ENCODE assay signal across 2 cellular contexts in genomic region chr11:62542750-62543567, GRCh38.
TF ChIP-seq lines count a peak whose summit lies in the region.

No MANE protein-coding gene starts in this region.

TF ChIP-seq in HEK293, 187 proteins besides CTCF, POLR2A, EP300 and RAD21 (continues in another document):
- TF ChIP-seq, protein P1, sequence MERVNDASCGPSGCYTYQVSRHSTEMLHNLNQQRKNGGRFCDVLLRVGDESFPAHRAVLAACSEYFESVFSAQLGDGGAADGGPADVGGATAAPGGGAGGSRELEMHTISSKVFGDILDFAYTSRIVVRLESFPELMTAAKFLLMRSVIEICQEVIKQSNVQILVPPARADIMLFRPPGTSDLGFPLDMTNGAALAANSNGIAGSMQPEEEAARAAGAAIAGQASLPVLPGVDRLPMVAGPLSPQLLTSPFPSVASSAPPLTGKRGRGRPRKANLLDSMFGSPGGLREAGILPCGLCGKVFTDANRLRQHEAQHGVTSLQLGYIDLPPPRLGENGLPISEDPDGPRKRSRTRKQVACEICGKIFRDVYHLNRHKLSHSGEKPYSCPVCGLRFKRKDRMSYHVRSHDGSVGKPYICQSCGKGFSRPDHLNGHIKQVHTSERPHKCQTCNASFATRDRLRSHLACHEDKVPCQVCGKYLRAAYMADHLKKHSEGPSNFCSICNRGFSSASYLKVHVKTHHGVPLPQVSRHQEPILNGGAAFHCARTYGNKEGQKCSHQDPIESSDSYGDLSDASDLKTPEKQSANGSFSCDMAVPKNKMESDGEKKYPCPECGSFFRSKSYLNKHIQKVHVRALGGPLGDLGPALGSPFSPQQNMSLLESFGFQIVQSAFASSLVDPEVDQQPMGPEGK (tag by site-specific recombination; IDR thresholded peaks at IDR 0.05): peak; percentile 72
- peak; percentile 89 for TF ChIP-seq GLIS1 (tag by site-specific recombination; IDR thresholded peaks at IDR 0.05)
- TF ChIP-seq KLF8 (tag by site-specific recombination; IDR thresholded peaks at IDR 0.05): peak; percentile 72
- TF ChIP-seq ZNF2 (tag by site-specific recombination; IDR thresholded peaks at IDR 0.05): 0 out of 2 replicates have a peak, but pooled peaks have one; percentile 50
- TF ChIP-seq ZNF394 (tag by site-specific recombination; IDR thresholded peaks at IDR 0.05; ENCODE audit: borderline replicate concordance): peak; percentile 49; the same call in 1 of the 2 replicates
- TF ChIP-seq KLF9 (tag by site-specific recombination; IDR thresholded peaks at IDR 0.05; ENCODE audit: low read depth): peak; percentile 37; the same call in 1 of the 2 replicates
- TF ChIP-seq, protein P2, sequence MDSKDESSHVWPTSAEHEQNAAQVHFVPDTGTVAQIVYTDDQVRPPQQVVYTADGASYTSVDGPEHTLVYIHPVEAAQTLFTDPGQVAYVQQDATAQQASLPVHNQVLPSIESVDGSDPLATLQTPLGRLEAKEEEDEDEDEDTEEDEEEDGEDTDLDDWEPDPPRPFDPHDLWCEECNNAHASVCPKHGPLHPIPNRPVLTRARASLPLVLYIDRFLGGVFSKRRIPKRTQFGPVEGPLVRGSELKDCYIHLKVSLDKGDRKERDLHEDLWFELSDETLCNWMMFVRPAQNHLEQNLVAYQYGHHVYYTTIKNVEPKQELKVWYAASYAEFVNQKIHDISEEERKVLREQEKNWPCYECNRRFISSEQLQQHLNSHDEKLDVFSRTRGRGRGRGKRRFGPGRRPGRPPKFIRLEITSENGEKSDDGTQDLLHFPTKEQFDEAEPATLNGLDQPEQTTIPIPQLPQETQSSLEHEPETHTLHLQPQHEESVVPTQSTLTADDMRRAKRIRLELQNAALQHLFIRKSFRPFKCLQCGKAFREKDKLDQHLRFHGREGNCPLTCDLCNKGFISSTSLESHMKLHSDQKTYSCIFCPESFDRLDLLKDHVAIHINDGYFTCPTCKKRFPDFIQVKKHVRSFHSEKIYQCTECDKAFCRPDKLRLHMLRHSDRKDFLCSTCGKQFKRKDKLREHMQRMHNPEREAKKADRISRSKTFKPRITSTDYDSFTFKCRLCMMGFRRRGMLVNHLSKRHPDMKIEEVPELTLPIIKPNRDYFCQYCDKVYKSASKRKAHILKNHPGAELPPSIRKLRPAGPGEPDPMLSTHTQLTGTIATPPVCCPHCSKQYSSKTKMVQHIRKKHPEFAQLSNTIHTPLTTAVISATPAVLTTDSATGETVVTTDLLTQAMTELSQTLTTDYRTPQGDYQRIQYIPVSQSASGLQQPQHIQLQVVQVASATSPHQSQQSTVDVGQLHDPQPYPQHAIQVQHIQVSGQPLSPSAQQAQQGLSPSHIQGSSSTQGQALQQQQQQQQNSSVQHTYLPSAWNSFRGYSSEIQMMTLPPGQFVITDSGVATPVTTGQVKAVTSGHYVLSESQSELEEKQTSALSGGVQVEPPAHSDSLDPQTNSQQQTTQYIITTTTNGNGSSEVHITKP (tag by site-specific recombination; IDR thresholded peaks at IDR 0.05): peak; percentile 92
- peak; percentile 76 for TF ChIP-seq ZBTB17 (tag by site-specific recombination; IDR thresholded peaks at IDR 0.05)
- peak; percentile 58 for TF ChIP-seq ZNF654 (tag by site-specific recombination; IDR thresholded peaks at IDR 0.05; ENCODE audit: low read depth)
- TF ChIP-seq ZNF670 (tag by site-specific recombination; IDR thresholded peaks at IDR 0.05; ENCODE audit: low read depth): no peak
- no peak for TF ChIP-seq FEZF1 (tag by site-specific recombination; IDR thresholded peaks at IDR 0.05)
- TF ChIP-seq, protein P3, sequence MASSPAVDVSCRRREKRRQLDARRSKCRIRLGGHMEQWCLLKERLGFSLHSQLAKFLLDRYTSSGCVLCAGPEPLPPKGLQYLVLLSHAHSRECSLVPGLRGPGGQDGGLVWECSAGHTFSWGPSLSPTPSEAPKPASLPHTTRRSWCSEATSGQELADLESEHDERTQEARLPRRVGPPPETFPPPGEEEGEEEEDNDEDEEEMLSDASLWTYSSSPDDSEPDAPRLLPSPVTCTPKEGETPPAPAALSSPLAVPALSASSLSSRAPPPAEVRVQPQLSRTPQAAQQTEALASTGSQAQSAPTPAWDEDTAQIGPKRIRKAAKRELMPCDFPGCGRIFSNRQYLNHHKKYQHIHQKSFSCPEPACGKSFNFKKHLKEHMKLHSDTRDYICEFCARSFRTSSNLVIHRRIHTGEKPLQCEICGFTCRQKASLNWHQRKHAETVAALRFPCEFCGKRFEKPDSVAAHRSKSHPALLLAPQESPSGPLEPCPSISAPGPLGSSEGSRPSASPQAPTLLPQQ (tag by site-specific recombination; IDR thresholded peaks at IDR 0.05): 0 out of 2 replicates have a peak, but pooled peaks have one; percentile 32
- 0 out of 2 replicates have a peak, but pooled peaks have one; percentile 33 for TF ChIP-seq SP7 (tag by site-specific recombination; IDR thresholded peaks at IDR 0.05)
- TF ChIP-seq KLF7 (tag by site-specific recombination; IDR thresholded peaks at IDR 0.05; ENCODE audit: borderline replicate concordance): peak; percentile 80; the same call in 1 of the 2 replicates
- peak; percentile 60 for TF ChIP-seq ZNF600 (tag by site-specific recombination; IDR thresholded peaks at IDR 0.05)
- TF ChIP-seq, protein P4, sequence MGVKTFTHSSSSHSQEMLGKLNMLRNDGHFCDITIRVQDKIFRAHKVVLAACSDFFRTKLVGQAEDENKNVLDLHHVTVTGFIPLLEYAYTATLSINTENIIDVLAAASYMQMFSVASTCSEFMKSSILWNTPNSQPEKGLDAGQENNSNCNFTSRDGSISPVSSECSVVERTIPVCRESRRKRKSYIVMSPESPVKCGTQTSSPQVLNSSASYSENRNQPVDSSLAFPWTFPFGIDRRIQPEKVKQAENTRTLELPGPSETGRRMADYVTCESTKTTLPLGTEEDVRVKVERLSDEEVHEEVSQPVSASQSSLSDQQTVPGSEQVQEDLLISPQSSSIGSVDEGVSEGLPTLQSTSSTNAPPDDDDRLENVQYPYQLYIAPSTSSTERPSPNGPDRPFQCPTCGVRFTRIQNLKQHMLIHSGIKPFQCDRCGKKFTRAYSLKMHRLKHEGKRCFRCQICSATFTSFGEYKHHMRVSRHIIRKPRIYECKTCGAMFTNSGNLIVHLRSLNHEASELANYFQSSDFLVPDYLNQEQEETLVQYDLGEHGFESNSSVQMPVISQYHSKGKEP (tag by site-specific recombination; IDR thresholded peaks at IDR 0.05): 0 out of 2 replicates have a peak, but pooled peaks have one; percentile 33
- TF ChIP-seq ZNF571 (tag by site-specific recombination; IDR thresholded peaks at IDR 0.05): no peak
- TF ChIP-seq, protein P5, sequence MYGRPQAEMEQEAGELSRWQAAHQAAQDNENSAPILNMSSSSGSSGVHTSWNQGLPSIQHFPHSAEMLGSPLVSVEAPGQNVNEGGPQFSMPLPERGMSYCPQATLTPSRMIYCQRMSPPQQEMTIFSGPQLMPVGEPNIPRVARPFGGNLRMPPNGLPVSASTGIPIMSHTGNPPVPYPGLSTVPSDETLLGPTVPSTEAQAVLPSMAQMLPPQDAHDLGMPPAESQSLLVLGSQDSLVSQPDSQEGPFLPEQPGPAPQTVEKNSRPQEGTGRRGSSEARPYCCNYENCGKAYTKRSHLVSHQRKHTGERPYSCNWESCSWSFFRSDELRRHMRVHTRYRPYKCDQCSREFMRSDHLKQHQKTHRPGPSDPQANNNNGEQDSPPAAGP (tag by site-specific recombination; IDR thresholded peaks at IDR 0.05): peak; percentile 61; the same call in 1 of the 2 replicates

TF ChIP-seq in H1, 55 proteins besides CTCF, POLR2A, EP300 and RAD21:
- TF ChIP-seq TCF12 (IDR thresholded peaks at IDR 0.05; ENCODE audit: low read depth, low read length): 0 out of 2 replicates have a peak, but pooled peaks have one; percentile 30
- TF ChIP-seq CEBPB (IDR thresholded peaks at IDR 0.05; ENCODE audit: low read depth, low read length): no peak
- no peak for TF ChIP-seq TAF1 (IDR thresholded peaks at IDR 0.05; ENCODE audit: low read depth, low read length)
- no peak for TF ChIP-seq POU5F1 (IDR thresholded peaks at IDR 0.05; ENCODE audit: low read depth, low read length)
- TF ChIP-seq SIRT6 (IDR thresholded peaks at IDR 0.05; ENCODE audit: low read length): no peak
- TF ChIP-seq, protein P6, sequence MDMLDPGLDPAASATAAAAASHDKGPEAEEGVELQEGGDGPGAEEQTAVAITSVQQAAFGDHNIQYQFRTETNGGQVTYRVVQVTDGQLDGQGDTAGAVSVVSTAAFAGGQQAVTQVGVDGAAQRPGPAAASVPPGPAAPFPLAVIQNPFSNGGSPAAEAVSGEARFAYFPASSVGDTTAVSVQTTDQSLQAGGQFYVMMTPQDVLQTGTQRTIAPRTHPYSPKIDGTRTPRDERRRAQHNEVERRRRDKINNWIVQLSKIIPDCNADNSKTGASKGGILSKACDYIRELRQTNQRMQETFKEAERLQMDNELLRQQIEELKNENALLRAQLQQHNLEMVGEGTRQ (IDR thresholded peaks at IDR 0.05; ENCODE audit: low read length): no peak
- no peak for TF ChIP-seq GABPA (IDR thresholded peaks at IDR 0.05; ENCODE audit: borderline replicate concordance, insufficient read depth, low read length)
- TF ChIP-seq RNF2 (IDR thresholded peaks at IDR 0.05; ENCODE audit: borderline replicate concordance, low read depth, low read length, missing control alignments, poor library complexity, severe bottlenecking): no peak
- no peak for TF ChIP-seq CBX5 (IDR thresholded peaks at IDR 0.05; ENCODE audit: low read depth, low read length)
- no peak for TF ChIP-seq SP4 (IDR thresholded peaks at IDR 0.05; ENCODE audit: low read length)
- peak; percentile 24 for TF ChIP-seq KDM4A (IDR thresholded peaks at IDR 0.05; ENCODE audit: low read depth, low read length, severe bottlenecking)
- TF ChIP-seq GTF2F1 (IDR thresholded peaks at IDR 0.05; ENCODE audit: borderline replicate concordance, low read depth, low read length): no peak
- TF ChIP-seq CBX8 (IDR thresholded peaks at IDR 0.05; ENCODE audit: borderline replicate concordance, low read depth, low read length): no peak
- TF ChIP-seq SIN3A (conservative IDR thresholded peaks at IDR 0.05 in 1 of 2, IDR thresholded peaks at IDR 0.05 in 1 of 2; ENCODE audit: low read depth in 1 of 2, low read length in 2 of 2): peak in 1 of 2 experiments; percentile 75; a peak in 2 of 4 replicates
- no peak for TF ChIP-seq YY1 (IDR thresholded peaks at IDR 0.05; ENCODE audit: low read depth, low read length)
- no peak for TF ChIP-seq ZNF274 (IDR thresholded peaks at IDR 0.05; ENCODE audit: borderline replicate concordance, extremely low read depth, low read length)
- no peak for TF ChIP-seq RXRA (IDR thresholded peaks at IDR 0.05; ENCODE audit: insufficient read depth, low read depth, low read length)
- TF ChIP-seq RBBP5 (IDR thresholded peaks at IDR 0.05; ENCODE audit: borderline replicate concordance, low read depth, low read length): no peak
- no peak for TF ChIP-seq SP2 (IDR thresholded peaks at IDR 0.05; ENCODE audit: low read length)
- peak; percentile 40 for TF ChIP-seq BACH1 (IDR thresholded peaks at IDR 0.05; ENCODE audit: low read length)
- no peak for TF ChIP-seq POLR2AphosphoS5 (IDR thresholded peaks at IDR 0.05; ENCODE audit: low read depth, low read length)
- TF ChIP-seq JUN (IDR thresholded peaks at IDR 0.05; ENCODE audit: low read depth, low read length): no peak
- no peak for TF ChIP-seq CREB1 (IDR thresholded peaks at IDR 0.05)
- no peak for TF ChIP-seq NRF1 (IDR thresholded peaks at IDR 0.05; ENCODE audit: low read depth, low read length)
- TF ChIP-seq RFX5 (IDR thresholded peaks at IDR 0.05; ENCODE audit: borderline replicate concordance, low read depth, low read length): no peak
- TF ChIP-seq, protein P7, sequence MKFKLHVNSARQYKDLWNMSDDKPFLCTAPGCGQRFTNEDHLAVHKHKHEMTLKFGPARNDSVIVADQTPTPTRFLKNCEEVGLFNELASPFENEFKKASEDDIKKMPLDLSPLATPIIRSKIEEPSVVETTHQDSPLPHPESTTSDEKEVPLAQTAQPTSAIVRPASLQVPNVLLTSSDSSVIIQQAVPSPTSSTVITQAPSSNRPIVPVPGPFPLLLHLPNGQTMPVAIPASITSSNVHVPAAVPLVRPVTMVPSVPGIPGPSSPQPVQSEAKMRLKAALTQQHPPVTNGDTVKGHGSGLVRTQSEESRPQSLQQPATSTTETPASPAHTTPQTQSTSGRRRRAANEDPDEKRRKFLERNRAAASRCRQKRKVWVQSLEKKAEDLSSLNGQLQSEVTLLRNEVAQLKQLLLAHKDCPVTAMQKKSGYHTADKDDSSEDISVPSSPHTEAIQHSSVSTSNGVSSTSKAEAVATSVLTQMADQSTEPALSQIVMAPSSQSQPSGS (IDR thresholded peaks at IDR 0.05; ENCODE audit: low read length): no peak
- no peak for TF ChIP-seq TAF7 (optimal IDR thresholded peaks at IDR 0.05; ENCODE audit: borderline replicate concordance, low read depth, low read length)
- no peak for TF ChIP-seq ATF3 (IDR thresholded peaks at IDR 0.05; ENCODE audit: insufficient read depth, low read depth, low read length)
- no peak for TF ChIP-seq PHF8 (conservative IDR thresholded peaks at IDR 0.05; ENCODE audit: low read depth, low read length)
- no peak for TF ChIP-seq KDM1A (IDR thresholded peaks at IDR 0.05; ENCODE audit: borderline replicate concordance, low read length)
- TF ChIP-seq CHD2 (IDR thresholded peaks at IDR 0.05; ENCODE audit: low read length): no peak
- TF ChIP-seq, protein P8, sequence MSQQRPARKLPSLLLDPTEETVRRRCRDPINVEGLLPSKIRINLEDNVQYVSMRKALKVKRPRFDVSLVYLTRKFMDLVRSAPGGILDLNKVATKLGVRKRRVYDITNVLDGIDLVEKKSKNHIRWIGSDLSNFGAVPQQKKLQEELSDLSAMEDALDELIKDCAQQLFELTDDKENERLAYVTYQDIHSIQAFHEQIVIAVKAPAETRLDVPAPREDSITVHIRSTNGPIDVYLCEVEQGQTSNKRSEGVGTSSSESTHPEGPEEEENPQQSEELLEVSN (IDR thresholded peaks at IDR 0.05): no peak
- peak; percentile 64 for TF ChIP-seq CTBP2 (IDR thresholded peaks at IDR 0.05; ENCODE audit: borderline replicate concordance, insufficient read depth, insufficient read length, low read length)
- no peak for TF ChIP-seq FOSL1 (IDR thresholded peaks at IDR 0.05; ENCODE audit: insufficient read depth, low read depth, low read length)
- TF ChIP-seq TEAD4 (IDR thresholded peaks at IDR 0.05; ENCODE audit: low read depth, low read length): no peak
- no peak for TF ChIP-seq BRCA1 (IDR thresholded peaks at IDR 0.05; ENCODE audit: low read depth, low read length)
- no peak for TF ChIP-seq HDAC2 (IDR thresholded peaks at IDR 0.05; ENCODE audit: borderline replicate concordance in 1 of 2, low read depth in 2 of 2, low read length in 2 of 2)
- no peak for TF ChIP-seq BCL11A (IDR thresholded peaks at IDR 0.05; ENCODE audit: low read depth in 2 of 2, low read length in 2 of 2)
- 0 out of 2 replicates have a peak, but pooled peaks have one; percentile 49 for TF ChIP-seq SUZ12 (IDR thresholded peaks at IDR 0.05; ENCODE audit: low read length)
- TF ChIP-seq HDAC6 (IDR thresholded peaks at IDR 0.05; ENCODE audit: low read depth, low read length): no peak
- no peak for TF ChIP-seq SRF (IDR thresholded peaks at IDR 0.05; ENCODE audit: low read depth, low read length)
- TF ChIP-seq JUND (IDR thresholded peaks at IDR 0.05; ENCODE audit: low read length): no peak
- TF ChIP-seq SP1 (IDR thresholded peaks at IDR 0.05; ENCODE audit: low read depth, low read length): no peak
- no peak for TF ChIP-seq NANOG (IDR thresholded peaks at IDR 0.05; ENCODE audit: insufficient read depth, low read depth, low read length, poor library complexity, severe bottlenecking)
- no peak for TF ChIP-seq ASH2L (IDR thresholded peaks at IDR 0.05; ENCODE audit: low read length)
- no peak for TF ChIP-seq SIX5 (IDR thresholded peaks at IDR 0.05; ENCODE audit: low read depth, low read length)
